In genomic region chr5:181241393-181241975, GRCh38 we compare ENCODE assay signal across 8 cellular contexts. TPM values are rescaled to one million over a fixed set of nuclear protein-coding genes. Genes with fewer than 3 reads are reported as not detected.
DNase-seq lines count a peak whose midpoint lies in the region; ATAC-seq lines count a peak whose summit lies in the region.

No MANE protein-coding gene starts in this region.

- H3K9me3 ChIP-seq in right cardiac atrium (ENCODE audit: control insufficient read depth, low read length), result no peaks in the 10 kb centered on the region

- peaks cover 58% of the 10 kb centered on the region for H3K4me1 Mint-ChIP-seq in activated CD8-positive, alpha-beta T cell treated with anti-CD3 and anti-CD28 coated beads, Interleukin-2, amount 10 ng/mL, durations not matched to agents 7 days and 5 days (ENCODE audit: low read depth)
- peaks cover 32 to 62% of the 10 kb centered on the region in 2 donors for H3K4me1 Mint-ChIP-seq in stimulated activated naive B cell treated with anti-CD40 and anti-IgM and Interleukin-4, amounts not matched to agents 10 μg/mL and 1 μg/mL and 100 μg/mL, for 72 hours

- peaks cover 3% of the 10 kb centered on the region for H3K4me1 ChIP-seq in right cardiac atrium (ENCODE audit: control insufficient read depth, insufficient read depth, low read length)

- no peak overlapping the region for H3K4me3 ChIP-seq in right cardiac atrium (ENCODE audit: low read length)

- WGBS in right cardiac atrium, result 35% methylated on average over 6 of the region's 6 CpGs

- H3K27me3 Mint-ChIP-seq in activated CD8-positive, alpha-beta T cell treated with anti-CD3 and anti-CD28 coated beads, Interleukin-2, amount 10 ng/mL, durations not matched to agents 7 days and 5 days (ENCODE audit: low read depth), result no peaks in the 10 kb centered on the region
- H3K27me3 Mint-ChIP-seq in stimulated activated naive B cell treated with anti-CD40 and anti-IgM and Interleukin-4, amounts not matched to agents 10 μg/mL and 1 μg/mL and 100 μg/mL, for 72 hours, result no peaks in the 10 kb centered on the region

- peak overlapping the region; percentile 98 for H3K4me3 Mint-ChIP-seq in activated CD8-positive, alpha-beta T cell treated with anti-CD3 and anti-CD28 coated beads, Interleukin-2, amount 10 ng/mL, durations not matched to agents 7 days and 5 days
- H3K4me3 Mint-ChIP-seq in stimulated activated naive B cell treated with anti-CD40 and anti-IgM and Interleukin-4, amounts not matched to agents 10 μg/mL and 1 μg/mL and 100 μg/mL, for 72 hours, result peak overlapping the region; percentile 94

- peak overlapping the region; percentile 16 for H3K27ac ChIP-seq in right cardiac atrium (ENCODE audit: low read length)

- peak overlapping the region; percentile 99 for H3K27ac Mint-ChIP-seq in activated CD8-positive, alpha-beta T cell treated with anti-CD3 and anti-CD28 coated beads, Interleukin-2, amount 10 ng/mL, durations not matched to agents 7 days and 5 days
- peak overlapping the region; percentile 98 for H3K27ac Mint-ChIP-seq in stimulated activated naive B cell treated with anti-CD40 and anti-IgM and Interleukin-4, amounts not matched to agents 10 μg/mL and 1 μg/mL and 100 μg/mL, for 72 hours

- ATAC-seq in right cardiac atrium (no peak), left ventricle myocardium superior (no peak)
- peak; percentile 25 for ATAC-seq in activated CD8-positive, alpha-beta T cell treated with anti-CD3 and anti-CD28 coated beads, Interleukin-2, amount 10 ng/mL, durations not matched to agents 7 days and 5 days
- no peak for ATAC-seq in stimulated activated naive B cell treated with anti-CD40 and anti-IgM and Interleukin-4, amounts not matched to agents 10 μg/mL and 1 μg/mL and 100 μg/mL, for 72 hours (replicated peaks)

- intact Hi-C loops in right cardiac atrium (cut with DNase I), result loop anchor here in 2 of 4 donors (10.0 kb wide), 1 partner anchor 57 kb away; no protein-coding TSS in a partner anchor
- intact Hi-C loops in left ventricle myocardium superior (cut with micrococcal nuclease), result loop anchor here (10.0 kb wide), 1 partner anchor 57 kb away; no protein-coding TSS in a partner anchor

- H3K36me3 Mint-ChIP-seq in activated CD8-positive, alpha-beta T cell treated with anti-CD3 and anti-CD28 coated beads, Interleukin-2, amount 10 ng/mL, durations not matched to agents 7 days and 5 days (ENCODE audit: low read depth), result peaks cover 70% of the 10 kb centered on the region
- H3K36me3 Mint-ChIP-seq in stimulated activated naive B cell treated with anti-CD40 and anti-IgM and Interleukin-4, amounts not matched to agents 10 μg/mL and 1 μg/mL and 100 μg/mL, for 72 hours, result peaks cover 49 to 67% of the 10 kb centered on the region in 2 donors

- no peaks in the 10 kb centered on the region for H3K9me3 Mint-ChIP-seq in activated CD8-positive, alpha-beta T cell treated with anti-CD3 and anti-CD28 coated beads, Interleukin-2, amount 10 ng/mL, durations not matched to agents 7 days and 5 days (ENCODE audit: insufficient read depth)
- no peaks in the 10 kb centered on the region for H3K9me3 Mint-ChIP-seq in stimulated activated naive B cell treated with anti-CD40 and anti-IgM and Interleukin-4, amounts not matched to agents 10 μg/mL and 1 μg/mL and 100 μg/mL, for 72 hours

- no peaks in the 10 kb centered on the region for H3K27me3 ChIP-seq in right cardiac atrium (ENCODE audit: control insufficient read depth, insufficient read depth)

- no peak for DNase-seq in right cardiac atrium
- DNase-seq in left ventricle myocardium superior, result no peak
- DNase-seq in activated CD8-positive, alpha-beta T cell treated with anti-CD3 and anti-CD28 coated beads, Interleukin-2, amount 10 ng/mL, durations not matched to agents 7 days and 5 days, result peak; percentile 72
- DNase-seq in foreskin melanocyte, result peak; percentile 91
- no peak for DNase-seq in stimulated activated naive B cell treated with anti-CD40 and anti-IgM and Interleukin-4, amounts not matched to agents 10 μg/mL and 1 μg/mL and 100 μg/mL, for 72 hours
- DNase-seq in NCI-H524 treated with DMSO at 0.1 percent for 48 hours (lab: John Stamatoyannopoulos, UW), result no peak
- DNase-seq in 8988T, result no peak
- no peak for DNase-seq in T1000 (lab: John Stamatoyannopoulos, UW)

- POLR2A ChIA-PET in activated CD8-positive, alpha-beta T cell treated with anti-CD3 and anti-CD28 coated beads, Interleukin-2, amount 10 ng/mL, durations not matched to agents 7 days and 5 days (lab: Charles Lee), result interaction anchor here (0.6 to 11.1 kb wide), 7 partner anchors 8 to 68 kb away, joined by 3 to 157 read pairs (median 5); partner anchors contain the start of genes TRIM41 and TRIM52

- CTCF ChIA-PET in activated CD8-positive, alpha-beta T cell treated with anti-CD3 and anti-CD28 coated beads, Interleukin-2, amount 10 ng/mL, durations not matched to agents 7 days and 5 days (lab: Charles Lee), result interaction anchor here (0.8 to 1.2 kb wide), 4 partner anchors 10 to 34 kb away, joined by 3 to 4 read pairs (median 4); no protein-coding TSS in a partner anchor

RNA-seq across cellular contexts. Expression of gene RACK1, which starts 2.2 kb away (rescaled TPM):
- total RNA-seq in right cardiac atrium (100 to 1,000 TPM; 698 to 874 (median 743) TPM), left ventricle myocardium superior (641 TPM)
- polyA plus RNA-seq in right cardiac atrium, result 1,031 TPM
- total RNA-seq in activated CD8-positive, alpha-beta T cell treated with anti-CD3 and anti-CD28 coated beads, Interleukin-2, amount 10 ng/mL, durations not matched to agents 7 days and 5 days, result 1,000 to 10,000 TPM; 1,796 to 1,942 TPM

RNA-seq across cellular contexts. Expression of gene TRIM41, which starts 18.4 kb away (rescaled TPM):
- total RNA-seq in right cardiac atrium (10 to 100 TPM; 18.6 to 21.2 (median 21.0) TPM), left ventricle myocardium superior (23.7 TPM)
- 17.0 TPM for polyA plus RNA-seq in right cardiac atrium
- total RNA-seq in activated CD8-positive, alpha-beta T cell treated with anti-CD3 and anti-CD28 coated beads, Interleukin-2, amount 10 ng/mL, durations not matched to agents 7 days and 5 days, result 10 to 100 TPM; 40.0 to 44.7 TPM

RNA-seq across cellular contexts. Expression of gene TRIM52, which starts 19.5 kb away (rescaled TPM):
- total RNA-seq in right cardiac atrium (10 to 100 TPM in 2 of 4 donors, 1 to 10 TPM in 2; 8.2 to 11.6 (median 10.6) TPM), left ventricle myocardium superior (10.0 TPM)
- 9.3 TPM for polyA plus RNA-seq in right cardiac atrium
- total RNA-seq in activated CD8-positive, alpha-beta T cell treated with anti-CD3 and anti-CD28 coated beads, Interleukin-2, amount 10 ng/mL, durations not matched to agents 7 days and 5 days, result 10 to 100 TPM; 22.4 to 23.2 TPM

RNA-seq across cellular contexts. Expression of gene TRIM7, which starts 36.5 kb away (rescaled TPM):
- total RNA-seq in right cardiac atrium, result 10 to 100 TPM in 1 of 4 donors, 1 to 10 TPM in 3; 3.8 to 13.1 (median 5.3) TPM
- polyA plus RNA-seq in right cardiac atrium, result 4.4 TPM
- 20.0 TPM for total RNA-seq in left ventricle myocardium superior
- 1 to 10 TPM; 1.1 to 1.5 TPM for total RNA-seq in activated CD8-positive, alpha-beta T cell treated with anti-CD3 and anti-CD28 coated beads, Interleukin-2, amount 10 ng/mL, durations not matched to agents 7 days and 5 days

Comparison
In these comparisons a context has a peak if more than half of its experiments do, and no peak if none do; other contexts are left out.
1. DNase-seq: peak in activated CD8-positive, alpha-beta T cell treated with anti-CD3 and anti-CD28 coated beads, Interleukin-2, amount 10 ng/mL, durations not matched to agents 7 days and 5 days (single experiment) and foreskin melanocyte (single experiment); none in right cardiac atrium (0 of 3), left ventricle myocardium superior (single experiment), stimulated activated naive B cell treated with anti-CD40 and anti-IgM and Interleukin-4, amounts not matched to agents 10 μg/mL and 1 μg/mL and 100 μg/mL, for 72 hours (single experiment), NCI-H524 treated with DMSO at 0.1 percent for 48 hours (single experiment), 8988T (single experiment) and T1000 (single experiment).